ENCODE assay signal across 12 cellular contexts in genomic region chr1:247222840-247223239, GRCh38. TPM values are rescaled to one million over a fixed set of nuclear protein-coding genes. Genes with fewer than 3 reads are reported as not detected.
"Had no signal": no experiment of that assay in that cellular context is flagged by ENCODE, and none has a peak within 500 bp of the region (broad histone marks: within the 10 kb centered on the region; RNA-seq: fewer than 3 reads in every experiment).

No MANE protein-coding gene starts in this region.

- H3K4me3 ChIP-seq: GM23248, HAP-1, K562 had no signal

- H3K9ac ChIP-seq: GM23248 had no signal

- H3K9me3 ChIP-seq: HAP-1 had no signal

- H3K36me3 ChIP-seq: HAP-1 had no signal

- FAIRE-seq: HTR-8/SVneo, K562 had no signal

- H2AFZ ChIP-seq: GM23248 had no signal

- H3K27ac ChIP-seq: GM23248 had no signal

- H3K4me1 ChIP-seq: HAP-1 had no signal

- ATAC-seq: HCT116, K562 had no signal

- DNase-seq: GM23248, GOT3, H7, HFFc6, IMR-90, KG1 had no signal

RNA-seq across cellular contexts. Expression of gene VN1R5, which starts 33.0 kb away (rescaled TPM):
- total RNA-seq: GM23248, H4, H7, HFFc6, HT-29, IMR-90, K562 had no signal
